ENCODE assay signal across 8 cellular contexts in the genomic region with DNA sequence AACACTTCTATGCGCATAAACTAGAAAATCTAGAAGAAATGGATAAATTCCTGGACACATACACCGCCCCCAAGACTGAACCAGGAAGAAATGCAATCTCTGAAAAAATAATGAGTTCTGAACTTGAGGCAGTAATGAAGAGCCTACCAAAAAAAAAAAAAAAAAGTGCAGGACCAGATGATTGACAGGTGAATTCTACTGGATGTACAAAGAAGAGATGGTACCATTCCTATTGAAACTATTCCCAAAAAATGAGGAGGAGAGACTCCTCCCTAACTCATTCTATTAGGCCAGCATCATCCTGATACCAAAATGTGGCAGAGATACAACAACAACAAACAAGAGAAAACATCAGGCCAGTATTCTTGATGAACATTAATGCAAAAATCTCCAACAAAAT.
"Had no signal": no experiment of that assay in that cellular context is flagged by ENCODE, and none has a peak within 500 bp of the region (broad histone marks: within the 10 kb centered on the region; RNA-seq: fewer than 3 reads in every experiment).

No MANE protein-coding gene starts in this region.

- H3K9ac ChIP-seq: KMS-11 had no signal

- ATAC-seq: HepG2 had no signal

- H3K4me1 Mint-ChIP-seq: IgD-negative memory B cell had no signal

- H3K4me2 ChIP-seq: KMS-11 had no signal

- H3K27ac Mint-ChIP-seq: IgD-negative memory B cell had no signal

- H3K27ac ChIP-seq: HL-60, KMS-11 had no signal

- DNase-seq: IMR-90, KBM-7, KG1 had no signal

- H3K4me3 Mint-ChIP-seq: IgD-negative memory B cell had no signal

- FAIRE-seq: HepG2, HTR-8/SVneo had no signal
